Comparison of ENCODE assay signal across 1 cellular context in genomic region chr11:269146-269890, GRCh38.
TF ChIP-seq lines count a peak whose summit lies in the region.

No MANE protein-coding gene starts in this region.

TF ChIP-seq in K562, 482 proteins besides CTCF, POLR2A, EP300 and RAD21 (continued from another document and continues in another):
- TF ChIP-seq PBX2 (CRISPR knock-in tag; IDR thresholded peaks at IDR 0.05; ENCODE audit: low read depth) = no peak
- peak; percentile 83 for TF ChIP-seq PBX2 (tag; conservative IDR thresholded peaks at IDR 0.05; ENCODE audit: low read depth)
- no peak for TF ChIP-seq PTRF (tag; IDR thresholded peaks at IDR 0.05)
- TF ChIP-seq NCOA2 (IDR thresholded peaks at IDR 0.05; ENCODE audit: partially characterized antibody in 2 of 2) = no peak
- peak; percentile 84 for TF ChIP-seq ZNF175 (CRISPR knock-in tag; IDR thresholded peaks at IDR 0.05; ENCODE audit: low read depth)
- peak; percentile 37; the same call in 1 of the 2 replicates for TF ChIP-seq ARID1B (IDR thresholded peaks at IDR 0.05)
- TF ChIP-seq ZNF445 (CRISPR knock-in tag; IDR thresholded peaks at IDR 0.05; ENCODE audit: low read depth) = no peak
- TF ChIP-seq ZNF512 (tag; IDR thresholded peaks at IDR 0.05) = no peak
- TF ChIP-seq JUNB (CRISPR knock-in tag; conservative IDR thresholded peaks at IDR 0.05) = no peak
- TF ChIP-seq EWSR1 (IDR thresholded peaks at IDR 0.05; ENCODE audit: borderline replicate concordance, low read depth, partially characterized antibody) = no peak
- TF ChIP-seq FOXM1 (IDR thresholded peaks at IDR 0.05; ENCODE audit: low read depth) = peak; percentile 98
- TF ChIP-seq FOXM1 (CRISPR knock-in tag; IDR thresholded peaks at IDR 0.05; ENCODE audit: low read depth) = no peak
- TF ChIP-seq CBX8 (IDR thresholded peaks at IDR 0.05; ENCODE audit: borderline replicate concordance, extremely low read depth, low read depth, low read length, poor library complexity, severe bottlenecking) = no peak
- TF ChIP-seq CSDE1 (IDR thresholded peaks at IDR 0.05) = no peak
- TF ChIP-seq RFX1 (IDR thresholded peaks at IDR 0.05) = no peak
- 0 out of 2 replicates have a peak, but pooled peaks have one; percentile 8 for TF ChIP-seq ZBTB17 (CRISPR knock-in tag; IDR thresholded peaks at IDR 0.05)
- TF ChIP-seq TSC22D4 (tag; IDR thresholded peaks at IDR 0.05) = no peak
- no peak for TF ChIP-seq SIN3A (IDR thresholded peaks at IDR 0.05; ENCODE audit: borderline replicate concordance in 2 of 2, control insufficient read depth in 1 of 2, low read depth in 2 of 2, low read length in 2 of 2)
- TF ChIP-seq, protein P1, sequence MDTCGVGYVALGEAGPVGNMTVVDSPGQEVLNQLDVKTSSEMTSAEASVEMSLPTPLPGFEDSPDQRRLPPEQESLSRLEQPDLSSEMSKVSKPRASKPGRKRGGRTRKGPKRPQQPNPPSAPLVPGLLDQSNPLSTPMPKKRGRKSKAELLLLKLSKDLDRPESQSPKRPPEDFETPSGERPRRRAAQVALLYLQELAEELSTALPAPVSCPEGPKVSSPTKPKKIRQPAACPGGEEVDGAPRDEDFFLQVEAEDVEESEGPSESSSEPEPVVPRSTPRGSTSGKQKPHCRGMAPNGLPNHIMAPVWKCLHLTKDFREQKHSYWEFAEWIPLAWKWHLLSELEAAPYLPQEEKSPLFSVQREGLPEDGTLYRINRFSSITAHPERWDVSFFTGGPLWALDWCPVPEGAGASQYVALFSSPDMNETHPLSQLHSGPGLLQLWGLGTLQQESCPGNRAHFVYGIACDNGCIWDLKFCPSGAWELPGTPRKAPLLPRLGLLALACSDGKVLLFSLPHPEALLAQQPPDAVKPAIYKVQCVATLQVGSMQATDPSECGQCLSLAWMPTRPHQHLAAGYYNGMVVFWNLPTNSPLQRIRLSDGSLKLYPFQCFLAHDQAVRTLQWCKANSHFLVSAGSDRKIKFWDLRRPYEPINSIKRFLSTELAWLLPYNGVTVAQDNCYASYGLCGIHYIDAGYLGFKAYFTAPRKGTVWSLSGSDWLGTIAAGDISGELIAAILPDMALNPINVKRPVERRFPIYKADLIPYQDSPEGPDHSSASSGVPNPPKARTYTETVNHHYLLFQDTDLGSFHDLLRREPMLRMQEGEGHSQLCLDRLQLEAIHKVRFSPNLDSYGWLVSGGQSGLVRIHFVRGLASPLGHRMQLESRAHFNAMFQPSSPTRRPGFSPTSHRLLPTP (IDR thresholded peaks at IDR 0.05; ENCODE audit: borderline replicate concordance, extremely low read depth, insufficient read length) = no peak
- no peak for TF ChIP-seq ZNF655 (CRISPR knock-in tag; IDR thresholded peaks at IDR 0.05)
- no peak for TF ChIP-seq TBL1XR1 (IDR thresholded peaks at IDR 0.05; ENCODE audit: low read length in 2 of 2)
- TF ChIP-seq POLR2AphosphoS2 (IDR thresholded peaks at IDR 0.05; ENCODE audit: low read length) = no peak
- TF ChIP-seq L3MBTL2 (IDR thresholded peaks at IDR 0.05) = peak; percentile 56
- no peak for TF ChIP-seq MCM5 (IDR thresholded peaks at IDR 0.05; ENCODE audit: low read depth)
- TF ChIP-seq MYNN (IDR thresholded peaks at IDR 0.05) = no peak
- no peak for TF ChIP-seq MYNN (CRISPR knock-in tag; IDR thresholded peaks at IDR 0.05)
- TF ChIP-seq THRA (IDR thresholded peaks at IDR 0.05) = no peak
- peak; percentile 56 for TF ChIP-seq MEIS2 (IDR thresholded peaks at IDR 0.05; ENCODE audit: partially characterized antibody)
- no peak for TF ChIP-seq KDM4B (IDR thresholded peaks at IDR 0.05; ENCODE audit: borderline replicate concordance in 2 of 2, low read depth in 1 of 2)
- TF ChIP-seq ZNF263 (CRISPR knock-in tag; IDR thresholded peaks at IDR 0.05; ENCODE audit: borderline replicate concordance) = peak; percentile 6; the same call in 1 of the 2 replicates
- peak; percentile 23; the same call in 1 of the 2 replicates for TF ChIP-seq TEAD4 (IDR thresholded peaks at IDR 0.05; ENCODE audit: low read length)
- no peak for TF ChIP-seq TEAD4 (CRISPR knock-in tag; IDR thresholded peaks at IDR 0.05; ENCODE audit: borderline replicate concordance)
- TF ChIP-seq SMARCA5 (IDR thresholded peaks at IDR 0.05) = no peak
- no peak for TF ChIP-seq ZBED1 (IDR thresholded peaks at IDR 0.05)
- TF ChIP-seq GTF2F1 (IDR thresholded peaks at IDR 0.05; ENCODE audit: low read depth, low read length) = no peak
- TF ChIP-seq DPF2 (IDR thresholded peaks at IDR 0.05) = peak; percentile 57; the same call in 1 of the 2 replicates
- no peak for TF ChIP-seq ZNF408 (CRISPR knock-in tag; IDR thresholded peaks at IDR 0.05; ENCODE audit: low read depth)
- TF ChIP-seq, protein P2, sequence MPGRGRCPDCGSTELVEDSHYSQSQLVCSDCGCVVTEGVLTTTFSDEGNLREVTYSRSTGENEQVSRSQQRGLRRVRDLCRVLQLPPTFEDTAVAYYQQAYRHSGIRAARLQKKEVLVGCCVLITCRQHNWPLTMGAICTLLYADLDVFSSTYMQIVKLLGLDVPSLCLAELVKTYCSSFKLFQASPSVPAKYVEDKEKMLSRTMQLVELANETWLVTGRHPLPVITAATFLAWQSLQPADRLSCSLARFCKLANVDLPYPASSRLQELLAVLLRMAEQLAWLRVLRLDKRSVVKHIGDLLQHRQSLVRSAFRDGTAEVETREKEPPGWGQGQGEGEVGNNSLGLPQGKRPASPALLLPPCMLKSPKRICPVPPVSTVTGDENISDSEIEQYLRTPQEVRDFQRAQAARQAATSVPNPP (IDR thresholded peaks at IDR 0.05; ENCODE audit: borderline replicate concordance, insufficient read depth, insufficient read length) = no peak
- TF ChIP-seq, protein P3, sequence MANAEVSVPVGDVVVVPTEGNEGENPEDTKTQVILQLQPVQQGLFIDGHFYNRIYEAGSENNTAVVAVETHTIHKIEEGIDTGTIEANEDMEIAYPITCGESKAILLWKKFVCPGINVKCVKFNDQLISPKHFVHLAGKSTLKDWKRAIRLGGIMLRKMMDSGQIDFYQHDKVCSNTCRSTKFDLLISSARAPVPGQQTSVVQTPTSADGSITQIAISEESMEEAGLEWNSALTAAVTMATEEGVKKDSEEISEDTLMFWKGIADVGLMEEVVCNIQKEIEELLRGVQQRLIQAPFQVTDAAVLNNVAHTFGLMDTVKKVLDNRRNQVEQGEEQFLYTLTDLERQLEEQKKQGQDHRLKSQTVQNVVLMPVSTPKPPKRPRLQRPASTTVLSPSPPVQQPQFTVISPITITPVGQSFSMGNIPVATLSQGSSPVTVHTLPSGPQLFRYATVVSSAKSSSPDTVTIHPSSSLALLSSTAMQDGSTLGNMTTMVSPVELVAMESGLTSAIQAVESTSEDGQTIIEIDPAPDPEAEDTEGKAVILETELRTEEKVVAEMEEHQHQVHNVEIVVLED (CRISPR knock-in tag; IDR thresholded peaks at IDR 0.05) = no peak
